Comparison of ENCODE assay signal across 34 cellular contexts in genomic region chr4:11010624-11011023, GRCh38.
"Had no signal": no experiment of that assay in that cellular context is flagged by ENCODE, and none has a peak within 500 bp of the region (broad histone marks: within the 10 kb centered on the region; RNA-seq: fewer than 3 reads in every experiment).

No MANE protein-coding gene starts in this region.

- FAIRE-seq: astrocyte, bronchial epithelial cell had no signal

- H3K36me3 ChIP-seq: adrenal gland, ascending aorta, brain microvascular endothelial cell, breast epithelium, cardiac muscle cell had no signal

- DNase-seq: activated effector memory CD4-positive, alpha-beta T cell treated with anti-CD3 and anti-CD28 coated beads, Interleukin-2, amount 50 U/mL, for 16 hours; activated effector memory CD4-positive, alpha-beta T cell treated with Interleukin-2 at 50 U/mL for 16 hours; activated gamma-delta T cell; activated gamma-delta T cell treated with Interleukin-2 at 50 U/mL for 16 hours; activated naive CD4-positive, alpha-beta T cell; activated naive CD4-positive, alpha-beta T cell treated with anti-CD3 and anti-CD28 coated beads for 36 hours; activated naive CD4-positive, alpha-beta T cell treated with anti-CD3 and anti-CD28 coated beads, Interleukin-2, amount 10 ng/mL, durations not matched to agents 7 days and 5 days; activated naive CD4-positive, alpha-beta T cell treated with anti-CD3 and anti-CD28 coated beads, Interleukin-2, amount 50 U/mL, for 16 hours; activated naive CD4-positive, alpha-beta T cell treated with Interleukin-2 at 50 U/mL for 16 hours; activated naive CD8-positive, alpha-beta T cell treated with anti-CD3 and anti-CD28 coated beads for 36 hours; activated naive CD8-positive, alpha-beta T cell treated with anti-CD3 and anti-CD28 coated beads, Interleukin-2, amount 10 ng/mL, durations not matched to agents 7 days and 5 days; activated naive CD8-positive, alpha-beta T cell treated with anti-CD3 and anti-CD28 coated beads, Interleukin-2, amount 50 U/mL, for 24 hours; activated T-cell treated with anti-CD3 and anti-CD28 coated beads, Interleukin-2, amount 50 U/mL, for 1 hour; activated T-cell treated with anti-CD3 and anti-CD28 coated beads, Interleukin-2, amount 50 U/mL, for 24 hours; activated T-cell treated with anti-CD3 and anti-CD28 coated beads, Interleukin-2, amount 50 U/mL, for 4 hours; activated T-cell treated with anti-CD3 and anti-CD28 coated beads, Interleukin-2, amount 50 U/mL, for 48 hours; activated T-cell treated with anti-CD3 and anti-CD28 coated beads, Interleukin-2, amount 50 U/mL, for 72 hours; adrenal gland; amniotic stem cell; amygdala; anterior cingulate cortex; aorta; body of pancreas; brain microvascular endothelial cell; caudate nucleus; central memory CD4-positive, alpha-beta T cell; cerebellar nuclear complex had no signal

- H3K4me1 ChIP-seq: adrenal gland, ascending aorta, body of pancreas, breast epithelium had no signal

- H3K9me3 ChIP-seq: adrenal gland, ascending aorta, body of pancreas, breast epithelium had no signal

- H3K27ac ChIP-seq: adrenal gland, ascending aorta, body of pancreas, brain microvascular endothelial cell, breast epithelium, cardiac muscle cell had no signal

- H3K4me3 ChIP-seq: adrenal gland, ascending aorta, body of pancreas, breast epithelium, cardiac muscle cell had no signal

- ATAC-seq: activated naive CD4-positive, alpha-beta T cell treated with anti-CD3 and anti-CD28 coated beads, Interleukin-2, amount 50 U/mL, for 72 hours; activated naive CD8-positive, alpha-beta T cell treated with anti-CD3 and anti-CD28 coated beads, Interleukin-2, amount 50 U/mL, for 24 hours; activated T-cell treated with anti-CD3 and anti-CD28 coated beads, Interleukin-2, amount 50 U/mL, for 4 hours; activated T-cell treated with anti-CD3 and anti-CD28 coated beads, Interleukin-2, amount 50 U/mL, for 72 hours; activated T-helper 17 cell treated with anti-CD3 and anti-CD28 coated beads, Interleukin-2, amount 50 U/mL, for 72 hours; body of pancreas had no signal

- H3K27me3 ChIP-seq: adrenal gland, ascending aorta, body of pancreas, brain microvascular endothelial cell, breast epithelium, cardiac muscle cell had no signal
